ENCODE assay signal across 8 cellular contexts in genomic region chr19:51338563-51339312, GRCh38. TPM values are rescaled to one million over a fixed set of nuclear protein-coding genes. Genes with fewer than 3 reads are reported as not detected.
DNase-seq lines count a peak whose midpoint lies in the region; ATAC-seq, FAIRE-seq and TF ChIP-seq lines count a peak whose summit lies in the region.

No MANE protein-coding gene starts in this region.

- intact Hi-C loops in spleen (cut with DNase I; ENCODE audit: low total_unique reads), result loop anchor here (5.0 kb wide), 1 partner anchor 104 kb away; no protein-coding TSS in a partner anchor

- peaks cover 9% of the 10 kb centered on the region for H3K9me3 Mint-ChIP-seq in WTC11

- peak; percentile 93 for DNase-seq in GM10248 (ENCODE audit: extremely low spot score)
- peak; percentile 82 for DNase-seq in HEK293T (ENCODE audit: extremely low spot score)
- DNase-seq in NCI-H1436 treated with DMSO at 0.1 percent for 48 hours (lab: John Stamatoyannopoulos, UW), result peak; percentile 5
- peak; percentile 91 for DNase-seq in WTC11 (ENCODE audit: low spot score)
- peak; percentile 53 for DNase-seq in bronchial epithelial cell (ENCODE audit: low read depth)
- DNase-seq in iris pigment epithelial cell (ENCODE audit: low read depth), result peak; percentile 76
- DNase-seq in spleen, result peak; percentile 96
- no peak for DNase-seq in NCI-H345 treated with DMSO at 0.1 percent for 48 hours (lab: John Stamatoyannopoulos, UW; ENCODE audit: unreplicated experiment)

- no peak for TF ChIP-seq POLR2A in spleen (IDR thresholded peaks at IDR 0.05)

- H3K4me3 ChIP-seq in bronchial epithelial cell (ENCODE audit: low read depth, low read length) (peak overlapping the region; percentile 50), spleen (peak overlapping the region; percentile 61 to 92 (median 72))

- WGBS in spleen, 5 donors, result 2 to 4% (median 2%) methylated on average over 41 to 43 of the region's 43 CpGs

- H3K36me3 ChIP-seq in bronchial epithelial cell (ENCODE audit: control insufficient read depth, insufficient read depth, low read length), result no peaks in the 10 kb centered on the region
- no peaks in the 10 kb centered on the region for H3K36me3 ChIP-seq in spleen

- peaks cover 21% of the 10 kb centered on the region for H3K36me3 Mint-ChIP-seq in WTC11

- H3K4me3 Mint-ChIP-seq in WTC11, result peak overlapping the region; percentile 89

- H3K4me1 Mint-ChIP-seq in WTC11, result peaks cover 32% of the 10 kb centered on the region

- FAIRE-seq in bronchial epithelial cell (lab: Jason Lieb, UNC), result no peak

- H3K9me3 ChIP-seq in spleen, result no peaks in the 10 kb centered on the region

- H3K27me3 ChIP-seq in bronchial epithelial cell (ENCODE audit: control insufficient read depth, insufficient read depth, low read length), result no peaks in the 10 kb centered on the region
- peaks cover 0 to 12% (median 0%) of the 10 kb centered on the region in 7 donors for H3K27me3 ChIP-seq in spleen (replicated peaks in 1 of 7)

- H3K27me3 Mint-ChIP-seq in WTC11 (ENCODE audit: low read depth), result peaks cover 26% of the 10 kb centered on the region

- peak; percentile 87 for TF ChIP-seq CTCF in GM10248 (IDR thresholded peaks at IDR 0.05; ENCODE audit: control extremely low read depth, extremely low read depth, low read depth, missing control alignments)
- peak; percentile 69 for TF ChIP-seq CTCF in WTC11 (IDR thresholded peaks at IDR 0.05)
- TF ChIP-seq CTCF in bronchial epithelial cell (IDR thresholded peaks at IDR 0.05; ENCODE audit: insufficient read depth, low read length, severe bottlenecking), result peak; percentile 85
- TF ChIP-seq CTCF in spleen (IDR thresholded peaks at IDR 0.05 in 8 of 11, conservative IDR thresholded peaks at IDR 0.05 in 3 of 11), result peak; percentile 80 to 95 (median 89)

- ATAC-seq in WTC11, result peak; percentile 50

- POLR2A ChIA-PET in GM10248 (lab: Yijun Ruan, JAX) (no interaction called here), HEK293T (lab: Yijun Ruan, JAX) (interaction anchor here (1.0 to 5.9 kb wide), 5 partner anchors 27 to 56 kb away, joined by 3 to 40 read pairs (median 5); partner anchors contain the start of gene ETFB), WTC11 (lab: Charles Lee) (interaction anchor here (1.4 kb wide), 1 partner anchor 29 kb away, joined by 4 read pairs; no protein-coding TSS in a partner anchor)

- CTCF ChIA-PET in GM10248 (lab: Yijun Ruan, JAX), result interaction anchor here (0.7 to 2.0 kb wide), 25 partner anchors 8 to 323 kb away, joined by 3 to 15 read pairs (median 4); partner anchors contain the start of genes ETFB and SIGLEC10
- CTCF ChIA-PET in HEK293T (lab: Yijun Ruan, JAX), result interaction anchor here (0.6 to 1.1 kb wide), 2 partner anchors 10 to 42 kb away, joined by 3 read pairs; no protein-coding TSS in a partner anchor
- CTCF ChIA-PET in WTC11 (lab: Charles Lee), result interaction anchor here (0.7 to 4.6 kb wide), 26 partner anchors 10 to 323 kb away, joined by 3 to 37 read pairs (median 6); partner anchors contain the start of genes C19orf84, ETFB and LIM2

- peaks cover 9 to 45% (median 24%) of the 10 kb centered on the region in 6 donors for H3K4me1 ChIP-seq in spleen

- H3K27ac Mint-ChIP-seq in WTC11, result peak overlapping the region; percentile 98

- peak overlapping the region in 7 of 8 donors; percentile 41 to 85 (median 69) for H3K27ac ChIP-seq in spleen

TF ChIP-seq in HEK293T, 16 proteins besides CTCF, POLR2A, EP300 and RAD21:
- TF ChIP-seq CTBP1 (IDR thresholded peaks at IDR 0.05; ENCODE audit: borderline replicate concordance), result no peak
- TF ChIP-seq L3MBTL2 (conservative IDR thresholded peaks at IDR 0.05), result peak; percentile 61
- TF ChIP-seq HDGF (IDR thresholded peaks at IDR 0.05; ENCODE audit: borderline replicate concordance), result no peak
- no peak for TF ChIP-seq FOXK2 (IDR thresholded peaks at IDR 0.05)
- no peak for TF ChIP-seq FOXM1 (IDR thresholded peaks at IDR 0.05; ENCODE audit: borderline replicate concordance)
- no peak for TF ChIP-seq ELF4 (IDR thresholded peaks at IDR 0.05)

TF ChIP-seq in WTC11, 78 proteins besides CTCF, POLR2A, EP300 and RAD21:
- TF ChIP-seq ESRRA (CRISPR knock-in tag; IDR thresholded peaks at IDR 0.05; ENCODE audit: borderline replicate concordance) (no peak), ZNF317 (CRISPR knock-in tag; IDR thresholded peaks at IDR 0.05; ENCODE audit: borderline replicate concordance, low read depth) (0 out of 2 replicates have a peak, but pooled peaks have one; percentile 41), ZNF263 (CRISPR knock-in tag; IDR thresholded peaks at IDR 0.05; ENCODE audit: low read depth) (no peak), USF1 (CRISPR knock-in tag; IDR thresholded peaks at IDR 0.05) (peak; percentile 26; the same call in 1 of the 2 replicates), SP1 (CRISPR knock-in tag; conservative IDR thresholded peaks at IDR 0.05) (peak; percentile 59; the same call in 1 of the 2 replicates), ZNF423 (CRISPR knock-in tag; IDR thresholded peaks at IDR 0.05) (no peak), CBFB (CRISPR knock-in tag; IDR thresholded peaks at IDR 0.05; ENCODE audit: low read depth) (no peak)
- TF ChIP-seq, protein P1, sequence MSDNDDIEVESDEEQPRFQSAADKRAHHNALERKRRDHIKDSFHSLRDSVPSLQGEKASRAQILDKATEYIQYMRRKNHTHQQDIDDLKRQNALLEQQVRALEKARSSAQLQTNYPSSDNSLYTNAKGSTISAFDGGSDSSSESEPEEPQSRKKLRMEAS (CRISPR knock-in tag; IDR thresholded peaks at IDR 0.05), result peak; percentile 62; the same call in 1 of the 2 replicates
- TF ChIP-seq, protein P2, sequence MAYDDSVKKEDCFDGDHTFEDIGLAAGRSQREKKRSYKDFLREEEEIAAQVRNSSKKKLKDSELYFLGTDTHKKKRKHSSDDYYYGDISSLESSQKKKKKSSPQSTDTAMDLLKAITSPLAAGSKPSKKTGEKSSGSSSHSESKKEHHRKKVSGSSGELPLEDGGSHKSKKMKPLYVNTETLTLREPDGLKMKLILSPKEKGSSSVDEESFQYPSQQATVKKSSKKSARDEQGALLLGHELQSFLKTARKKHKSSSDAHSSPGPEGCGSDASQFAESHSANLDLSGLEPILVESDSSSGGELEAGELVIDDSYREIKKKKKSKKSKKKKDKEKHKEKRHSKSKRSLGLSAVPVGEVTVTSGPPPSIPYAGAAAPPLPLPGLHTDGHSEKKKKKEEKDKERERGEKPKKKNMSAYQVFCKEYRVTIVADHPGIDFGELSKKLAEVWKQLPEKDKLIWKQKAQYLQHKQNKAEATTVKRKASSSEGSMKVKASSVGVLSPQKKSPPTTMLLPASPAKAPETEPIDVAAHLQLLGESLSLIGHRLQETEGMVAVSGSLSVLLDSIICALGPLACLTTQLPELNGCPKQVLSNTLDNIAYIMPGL (CRISPR knock-in tag; IDR thresholded peaks at IDR 0.05), result peak; percentile 63; the same call in 1 of the 2 replicates
TF ChIP-seq in WTC11: peak in this region for 5.

RNA-seq across cellular contexts. Expression of gene VSIG10L, which starts 3.2 kb away (rescaled TPM):
- total RNA-seq in WTC11 (2021) (11.6 to 14.1 TPM (median 14.1 TPM) in 3 replicates), bronchial epithelial cell (0.53 and 2.8 TPM in 2 replicates), spleen (1 to 10 TPM; 1.1 to 2.6 (median 1.6) TPM)
- 1 to 10 TPM; 1.2 to 2.3 (median 1.7) TPM for polyA plus RNA-seq in spleen

RNA-seq across cellular contexts. Expression of gene IGLON5, which starts 27.3 kb away (rescaled TPM):
- total RNA-seq in WTC11 (2021) (41.2 to 64.1 TPM (median 60.2 TPM) in 3 replicates), bronchial epithelial cell (not detected in 2 replicates), spleen (not detected)
- polyA plus RNA-seq in spleen, result under 1 TPM in 1 of 3 donors, not detected in 2; 0.03 TPM

RNA-seq across cellular contexts. Expression of gene ETFB, which starts 27.4 kb away (rescaled TPM):
- 60.6 to 63.8 TPM (median 62.1 TPM) in 3 replicates for total RNA-seq in WTC11 (2021)
- 70.6 and 79.8 TPM in 2 replicates for total RNA-seq in bronchial epithelial cell
- total RNA-seq in spleen, result 10 to 100 TPM; 41.4 to 78.0 (median 54.1) TPM
- 100 to 1,000 TPM in 1 of 3 donors, 10 to 100 TPM in 2; 81.6 to 133 (median 93.5) TPM for polyA plus RNA-seq in spleen

RNA-seq across cellular contexts. Expression of gene CLDND2, which starts 30.1 kb away (rescaled TPM):
- 1.7 to 2.1 TPM (median 1.9 TPM) in 3 replicates for total RNA-seq in WTC11 (2021)
- total RNA-seq in bronchial epithelial cell, result not detected in 2 replicates
- 1 to 10 TPM in 5 of 7 donors, not detected in 2; 2.1 to 4.9 (median 2.5) TPM for total RNA-seq in spleen
- 1 to 10 TPM in 1 of 3 donors, under 1 TPM in 2; 0.36 to 3.4 (median 0.77) TPM for polyA plus RNA-seq in spleen

RNA-seq across cellular contexts. Expression of gene NKG7, which starts 33.7 kb away (rescaled TPM):
- total RNA-seq in WTC11 (2021) (0.53 to 0.63 TPM in 2 of 3 replicates, not detected in the other), bronchial epithelial cell (not detected in 2 replicates), spleen (100 to 1,000 TPM in 3 of 7 donors, 10 to 100 TPM in 4; 54.5 to 144 (median 94.1) TPM)
- polyA plus RNA-seq in spleen, result 10 to 100 TPM; 30.8 to 43.7 (median 37.8) TPM

Comparison
In these comparisons a context has a peak if more than half of its experiments do, and no peak if none do; other contexts are left out.
1. RNA of gene IGLON5, which starts 27.3 kb away (total RNA-seq): 41.2 to 64.1 TPM in WTC11; not detected in bronchial epithelial cell and not detected in spleen; every median in the first group is over 10 times any median in the second.
2. Peak in every context shown above with its lines, with median percentiles within 50 percentile points of each other: CTCF ChIP-seq.